In genomic region chr2:108385411-108386071, GRCh38 we compare ENCODE assay signal across 15 cellular contexts.
DNase-seq lines count a peak whose midpoint lies in the region; ATAC-seq and FAIRE-seq lines count a peak whose summit lies in the region.
"Had no signal": no experiment of that assay in that cellular context is flagged by ENCODE, and none has a peak within 500 bp of the region (broad histone marks: within the 10 kb centered on the region; RNA-seq: fewer than 3 reads in every experiment).

No MANE protein-coding gene starts in this region.

- no peak for DNase-seq in GM18507 (ENCODE audit: extremely low spot score, insufficient read length, low read depth)
- DNase-seq in kidney glomerular epithelial cell (lab: John Stamatoyannopoulos, UW) = peak; percentile 81
- DNase-seq in COLO829 (ENCODE audit: low spot score) = no peak
- DNase-seq in iPS-NIHi11 (ENCODE audit: low spot score) = no peak
- DNase-seq in middle frontal gyrus (ENCODE audit: extremely low spot score, low spot score) = no peak
- no peak for DNase-seq in activated naive CD4-positive, alpha-beta T cell treated with Interleukin-2 at 50 U/mL for 16 hours
- DNase-seq: activated CD4-positive, alpha-beta T cell treated with anti-CD3 and anti-CD28 coated beads for 1 hour; brain microvascular endothelial cell; NCI-H82; right cardiac atrium; SK-N-SH; tibial artery had no signal

- peak; percentile 94 for FAIRE-seq in GM18507 (lab: Jason Lieb, UNC)
- FAIRE-seq: endothelial cell of umbilical vein had no signal

- peak; percentile 91 for ATAC-seq in GM21619 (IDR thresholded peaks at IDR 0.05; ENCODE audit: unreplicated experiment)
- ATAC-seq in HG03354 (IDR thresholded peaks at IDR 0.05; ENCODE audit: poor library complexity, severe bottlenecking, unreplicated experiment) = peak; percentile 94
- ATAC-seq: right cardiac atrium had no signal
